ENCODE assay signal across 1 cellular context in genomic region chr13:27168086-27168485, GRCh38.
TF ChIP-seq lines count a peak whose summit lies in the region.

No MANE protein-coding gene starts in this region.

TF ChIP-seq in GM12878, 131 proteins besides CTCF, POLR2A, EP300 and RAD21:
- TF ChIP-seq HCFC1 (IDR thresholded peaks at IDR 0.05; ENCODE audit: low read length) (no peak), PAX8 (IDR thresholded peaks at IDR 0.05) (no peak), CBX3 (IDR thresholded peaks at IDR 0.05; ENCODE audit: borderline replicate concordance, low read depth) (no peak), ASH2L (IDR thresholded peaks at IDR 0.05; ENCODE audit: borderline replicate concordance, low read depth) (no peak), USF2 (IDR thresholded peaks at IDR 0.05; ENCODE audit: borderline replicate concordance, low read depth, low read length) (no peak), CEBPB (IDR thresholded peaks at IDR 0.05; ENCODE audit: borderline replicate concordance in 1 of 2, low read depth in 2 of 2, low read length in 2 of 2) (no peak), IKZF1 (conservative IDR thresholded peaks at IDR 0.05) (no peak), CBFB (IDR thresholded peaks at IDR 0.05; ENCODE audit: low read depth) (no peak), CEBPZ (IDR thresholded peaks at IDR 0.05; ENCODE audit: low read depth, low read length) (no peak), POU2F2 (IDR thresholded peaks at IDR 0.05; ENCODE audit: borderline replicate concordance, low read depth, low read length) (no peak), NKRF (conservative IDR thresholded peaks at IDR 0.05) (no peak), USF1 (IDR thresholded peaks at IDR 0.05; ENCODE audit: borderline replicate concordance, extremely low read length, insufficient read depth, low read depth, low read length) (no peak)
